In genomic region chr17:2975469-2975958, GRCh38 we compare ENCODE assay signal across 13 cellular contexts.
DNase-seq lines count a peak whose midpoint lies in the region; ATAC-seq, FAIRE-seq and TF ChIP-seq lines count a peak whose summit lies in the region.
"Had no signal": no experiment of that assay in that cellular context is flagged by ENCODE, and none has a peak within 500 bp of the region (broad histone marks: within the 10 kb centered on the region; RNA-seq: fewer than 3 reads in every experiment).

No MANE protein-coding gene starts in this region.

- H3K4me3 Mint-ChIP-seq in progenitor cell of endocrine pancreas (ENCODE audit: low read depth) = no peak overlapping the region
- H3K4me3 Mint-ChIP-seq: activated CD4-positive, alpha-beta T cell treated with anti-CD3 and anti-CD28 coated beads, Interleukin-2, amount 10 ng/mL, durations not matched to agents 7 days and 5 days; central memory CD8-positive, alpha-beta T cell had no signal

- TF ChIP-seq POLR2A in H54 (IDR thresholded peaks at IDR 0.05; ENCODE audit: low read depth, low read length) (no peak), esophagus squamous epithelium (IDR thresholded peaks at IDR 0.05) (peak in 1 of 4 donors; percentile 25)

- no peaks in the 10 kb centered on the region for H4K20me1 ChIP-seq in PC-3 (ENCODE audit: low read length)

- CTCF ChIA-PET in PC-3 (lab: Charles Lee) = no interaction called here

- POLR2A ChIA-PET in PC-3 (lab: Charles Lee; ENCODE audit: unreplicated experiment) = no interaction called here

- intact Hi-C loops in PC-3 (cut with micrococcal nuclease) (no loop called here), esophagus squamous epithelium (cut with DNase I) (no loop called here)

- TF ChIP-seq CTCF in PC-3 (conservative IDR thresholded peaks at IDR 0.05; ENCODE audit: low read depth, low read length) (no peak), esophagus squamous epithelium (IDR thresholded peaks at IDR 0.05) (no peak), progenitor cell of endocrine pancreas (IDR thresholded peaks at IDR 0.05; ENCODE audit: unreplicated experiment) (no peak)

- H3K4me2 ChIP-seq in PC-3 (ENCODE audit: low read length) = peak overlapping the region; percentile 87

- peak; percentile 75 for FAIRE-seq in H54 (lab: Jason Lieb, UNC)

- H3K79me2 ChIP-seq in PC-3 (ENCODE audit: low read length) = peaks cover 12% of the 10 kb centered on the region

- no peaks in the 10 kb centered on the region for H3K9me2 ChIP-seq in PC-3 (replicated peaks; ENCODE audit: low read length)

- H3K9ac ChIP-seq in PC-3 (ENCODE audit: low read length) = peak overlapping the region; percentile 89

- H3K27me3 ChIP-seq in PC-3 (ENCODE audit: low read length) (no peaks in the 10 kb centered on the region), esophagus squamous epithelium (no peaks in the 10 kb centered on the region)

- no peak for DNase-seq in H54 (ENCODE audit: insufficient read length, low spot score)
- peak; percentile 74 for DNase-seq in PC-3
- DNase-seq in esophagus squamous epithelium (lab: John Stamatoyannopoulos, UW) = no peak
- DNase-seq in progenitor cell of endocrine pancreas (ENCODE audit: low spot score, unreplicated experiment) = no peak
- DNase-seq in middle frontal gyrus (ENCODE audit: extremely low spot score, low spot score) = no peak
- DNase-seq in DMS53 (lab: John Stamatoyannopoulos, UW) = no peak
- DNase-seq: activated CD4-positive, alpha-beta T cell treated with anti-CD3 and anti-CD28 coated beads, Interleukin-2, amount 10 ng/mL, durations not matched to agents 7 days and 5 days; DND-41; NCI-H510A; stimulated activated CD4-positive, alpha-beta T cell treated with anti-CD3 and anti-CD28 coated beads, Interleukin-4, amount 100 ng/mL, for 1 hour had no signal

- H3K4me3 ChIP-seq in PC-3 (ENCODE audit: low read length) (peak overlapping the region; percentile 66), esophagus squamous epithelium (peak overlapping the region; percentile 34 to 64 (median 52))

- H3K9me3 ChIP-seq in PC-3 (ENCODE audit: low read length) (no peaks in the 10 kb centered on the region), esophagus squamous epithelium (no peaks in the 10 kb centered on the region)

- WGBS in esophagus squamous epithelium, 2 donors = 32 to 51% methylated on average over 4 to 7 of the region's 8 CpGs

- H3K36me3 Mint-ChIP-seq in progenitor cell of endocrine pancreas (ENCODE audit: insufficient read depth) = peaks cover 23% of the 10 kb centered on the region

- no peaks in the 10 kb centered on the region for H3K27me3 Mint-ChIP-seq in progenitor cell of endocrine pancreas
- H3K27me3 Mint-ChIP-seq: activated CD4-positive, alpha-beta T cell treated with anti-CD3 and anti-CD28 coated beads, Interleukin-2, amount 10 ng/mL, durations not matched to agents 7 days and 5 days; central memory CD8-positive, alpha-beta T cell had no signal

- ATAC-seq in PC-3 (peak; percentile 50), GM19467 (IDR thresholded peaks at IDR 0.05; ENCODE audit: unreplicated experiment) (no peak), HG03432 (IDR thresholded peaks at IDR 0.05; ENCODE audit: unreplicated experiment) (no peak)

- BruUV-seq in PC-3 (replicated peaks; lab: Mats Ljungman, UMichigan) = no TSS peak

- H3K27ac Mint-ChIP-seq in progenitor cell of endocrine pancreas = peak overlapping the region; percentile 76
- H3K27ac Mint-ChIP-seq: activated CD4-positive, alpha-beta T cell treated with anti-CD3 and anti-CD28 coated beads, Interleukin-2, amount 10 ng/mL, durations not matched to agents 7 days and 5 days had no signal

- H2AFZ ChIP-seq in PC-3 (ENCODE audit: low read length) = peak overlapping the region; percentile 74

- H3K27ac ChIP-seq in PC-3 (ENCODE audit: low read length) (peak overlapping the region; percentile 61), esophagus squamous epithelium (peak overlapping the region; percentile 52 to 81 (median 69))

- H3K4me1 Mint-ChIP-seq in progenitor cell of endocrine pancreas (ENCODE audit: low read depth) = peaks cover 4% of the 10 kb centered on the region
- H3K4me1 Mint-ChIP-seq: activated CD4-positive, alpha-beta T cell treated with anti-CD3 and anti-CD28 coated beads, Interleukin-2, amount 10 ng/mL, durations not matched to agents 7 days and 5 days had no signal

- no peaks in the 10 kb centered on the region for H3K36me3 ChIP-seq in PC-3 (ENCODE audit: low read depth, low read length)
- no peaks in the 10 kb centered on the region for H3K36me3 ChIP-seq in esophagus squamous epithelium

- H3K4me1 ChIP-seq in PC-3 (ENCODE audit: insufficient read depth, low read length) = peaks cover 7% of the 10 kb centered on the region; the same call in 1 of the 2 replicates
- H3K4me1 ChIP-seq in esophagus squamous epithelium = peaks cover 0 to 18% (median 2%) of the 10 kb centered on the region in 3 donors

- H3F3A ChIP-seq in PC-3 (ENCODE audit: low read length, unreplicated experiment) = no peaks in the 10 kb centered on the region

- no peaks in the 10 kb centered on the region for H3K9me3 Mint-ChIP-seq in progenitor cell of endocrine pancreas (ENCODE audit: low read depth)
- H3K9me3 Mint-ChIP-seq: activated CD4-positive, alpha-beta T cell treated with anti-CD3 and anti-CD28 coated beads, Interleukin-2, amount 10 ng/mL, durations not matched to agents 7 days and 5 days; central memory CD8-positive, alpha-beta T cell had no signal
